15 cellular contexts compared by ENCODE assay signal in genomic region chr16:89730610-89731234, GRCh38.
"Had no signal": no experiment of that assay in that cellular context is flagged by ENCODE, and none has a peak within 500 bp of the region (broad histone marks: within the 10 kb centered on the region; RNA-seq: fewer than 3 reads in every experiment).

No MANE protein-coding gene starts in this region.

- H3K4me3 ChIP-seq: esophagus muscularis mucosa, right atrium auricular region, testis, upper lobe of right lung had no signal

- H3K27me3 Mint-ChIP-seq: activated naive CD4-positive, alpha-beta T cell treated with anti-CD3 and anti-CD28 coated beads, Interleukin-2, amount 50 U/mL, for 24 hours; naive B cell; stimulated activated naive CD8-positive, alpha-beta T cell treated with anti-CD3 and anti-CD28 coated beads, Interleukin-15, amount 100 ng/mL, for 72 hours had no signal

- H3K27me3 ChIP-seq: esophagus muscularis mucosa, right atrium auricular region, testis, upper lobe of right lung had no signal

- H3K4me1 ChIP-seq: esophagus muscularis mucosa, right atrium auricular region, testis had no signal

- ATAC-seq: stimulated activated naive CD8-positive, alpha-beta T cell treated with anti-CD3 and anti-CD28 coated beads, Interleukin-15, amount 100 ng/mL, for 72 hours; upper lobe of right lung had no signal

- H3K27ac ChIP-seq: esophagus muscularis mucosa, right atrium auricular region, testis, upper lobe of right lung, WERI-Rb-1 had no signal

- DNase-seq: activated CD4-positive, alpha-beta T cell treated with anti-CD3 and anti-CD28 coated beads, Interleukin-2, amount 50 U/mL, for 48 hours; caudate nucleus; hippocampal formation; naive B cell; nucleus accumbens; small intestine; stimulated activated CD4-positive, alpha-beta T cell treated with anti-CD3 and anti-CD28 coated beads, Interleukin-4, amount 100 ng/mL, for 24 hours; stimulated activated naive CD8-positive, alpha-beta T cell treated with anti-CD3 and anti-CD28 coated beads, Interleukin-15, amount 100 ng/mL, for 72 hours; testis; upper lobe of right lung; WERI-Rb-1 had no signal

- H3K9me3 ChIP-seq: esophagus muscularis mucosa, right atrium auricular region, testis, upper lobe of right lung had no signal

- H3K9me3 Mint-ChIP-seq: activated naive CD4-positive, alpha-beta T cell treated with anti-CD3 and anti-CD28 coated beads, Interleukin-2, amount 50 U/mL, for 24 hours; naive B cell; stimulated activated naive CD8-positive, alpha-beta T cell treated with anti-CD3 and anti-CD28 coated beads, Interleukin-15, amount 100 ng/mL, for 72 hours; T-helper 1 cell treated with Interleukin-12 subunit alpha and Interleukin-12 subunit beta and Interleukin-4 antibody, amounts not matched to agents 30 μg/mL and 1 μg/mL, for 36 hours had no signal

- H3K4me3 Mint-ChIP-seq: activated naive CD4-positive, alpha-beta T cell treated with anti-CD3 and anti-CD28 coated beads, Interleukin-2, amount 50 U/mL, for 24 hours; stimulated activated naive CD8-positive, alpha-beta T cell treated with anti-CD3 and anti-CD28 coated beads, Interleukin-15, amount 100 ng/mL, for 72 hours; T-helper 1 cell treated with Interleukin-12 subunit alpha and Interleukin-12 subunit beta and Interleukin-4 antibody, amounts not matched to agents 30 μg/mL and 1 μg/mL, for 36 hours had no signal

- H3K36me3 Mint-ChIP-seq: naive B cell had no signal
